In genomic region chr6:143279385-143279784, GRCh38 we compare ENCODE assay signal across 8 cellular contexts.
DNase-seq lines count a peak whose midpoint lies in the region; ATAC-seq, FAIRE-seq and TF ChIP-seq lines count a peak whose summit lies in the region.

No MANE protein-coding gene starts in this region.

- no peak for ATAC-seq in activated CD4-positive, alpha-beta T cell treated with anti-CD3 and anti-CD28 coated beads for 36 hours
- ATAC-seq in CD8-positive, alpha-beta T cell: no peak

- TF ChIP-seq CTCF in fibroblast of lung (conservative IDR thresholded peaks at IDR 0.05 in 1 of 2, IDR thresholded peaks at IDR 0.05 in 1 of 2; ENCODE audit: low read depth in 1 of 2, low read length in 2 of 2) (peak in 1 of 2 donors; percentile 16), RWPE1 (conservative IDR thresholded peaks at IDR 0.05; ENCODE audit: low read depth) (no peak)
- TF ChIP-seq CTCF in CD8-positive, alpha-beta T cell (IDR thresholded peaks at IDR 0.05): no peak

- no peak overlapping the region for H3K4me2 ChIP-seq in fibroblast of lung (ENCODE audit: extremely low read depth, insufficient read depth, low read length)

- H3K79me2 ChIP-seq in fibroblast of lung (ENCODE audit: control insufficient read depth, insufficient read depth, low read length): no peaks in the 10 kb centered on the region

- H3K4me3 Mint-ChIP-seq in activated CD4-positive, alpha-beta T cell treated with anti-CD3 and anti-CD28 coated beads for 36 hours: no peak overlapping the region
- no peak overlapping the region for H3K4me3 Mint-ChIP-seq in CD8-positive, alpha-beta T cell

- no peaks in the 10 kb centered on the region for H3K36me3 Mint-ChIP-seq in activated CD4-positive, alpha-beta T cell treated with anti-CD3 and anti-CD28 coated beads for 36 hours (ENCODE audit: low read depth)
- no peaks in the 10 kb centered on the region for H3K36me3 Mint-ChIP-seq in CD8-positive, alpha-beta T cell

- H3K27ac ChIP-seq in fibroblast of lung (ENCODE audit: insufficient read depth, low read length) (no peak overlapping the region), small intestine (ENCODE audit: low read depth in 1 of 2, low read length in 1 of 2) (no peak overlapping the region), RWPE1 (no peak overlapping the region)
- no peak overlapping the region for H3K27ac ChIP-seq in CD8-positive, alpha-beta T cell (ENCODE audit: low read depth, low read length)

- H3K4me1 ChIP-seq in fibroblast of lung (ENCODE audit: control insufficient read depth, extremely low read depth, insufficient read depth, low read length): no peaks in the 10 kb centered on the region
- no peaks in the 10 kb centered on the region for H3K4me1 ChIP-seq in small intestine (ENCODE audit: control insufficient read depth in 2 of 2, insufficient read depth in 1 of 2, low read depth in 1 of 2, low read length in 1 of 2)
- no peaks in the 10 kb centered on the region for H3K4me1 ChIP-seq in CD8-positive, alpha-beta T cell (ENCODE audit: insufficient read depth, low read length)

- no peak overlapping the region for H3K27ac Mint-ChIP-seq in activated CD4-positive, alpha-beta T cell treated with anti-CD3 and anti-CD28 coated beads for 36 hours
- no peak overlapping the region for H3K27ac Mint-ChIP-seq in CD8-positive, alpha-beta T cell

- peaks cover 3% of the 10 kb centered on the region for H3K4me1 Mint-ChIP-seq in activated CD4-positive, alpha-beta T cell treated with anti-CD3 and anti-CD28 coated beads for 36 hours
- H3K4me1 Mint-ChIP-seq in CD8-positive, alpha-beta T cell (ENCODE audit: low read depth): no peaks in the 10 kb centered on the region

- CTCF ChIA-PET in activated CD4-positive, alpha-beta T cell treated with anti-CD3 and anti-CD28 coated beads for 36 hours (lab: Charles Lee): interaction anchor here (0.5 to 1.3 kb wide), 6 partner anchors 14 to 805 kb away, joined by 3 to 8 read pairs (median 4); no protein-coding TSS in a partner anchor
- CTCF ChIA-PET in CD8-positive, alpha-beta T cell (lab: Charles Lee): interaction anchor here (0.6 to 1.1 kb wide), 2 partner anchors 585 to 587 kb away, joined by 3 to 6 read pairs; partner anchors contain the start of gene ZC2HC1B
- CTCF ChIA-PET in RWPE1 (lab: Yijun Ruan, JAX): interaction anchor here (0.6 to 1.4 kb wide), 2 partner anchors 111 to 148 kb away, joined by 3 to 5 read pairs; no protein-coding TSS in a partner anchor

- POLR2A ChIA-PET in activated CD4-positive, alpha-beta T cell treated with anti-CD3 and anti-CD28 coated beads for 36 hours (lab: Charles Lee): no interaction called here
- POLR2A ChIA-PET in CD8-positive, alpha-beta T cell (lab: Charles Lee): no interaction called here
- POLR2A ChIA-PET in RWPE1 (lab: Yijun Ruan, JAX; ENCODE audit: low non-redundant PET): no interaction called here

- no peak overlapping the region for H3K9ac ChIP-seq in fibroblast of lung (ENCODE audit: insufficient read depth, low read length)

- H3K9me3 Mint-ChIP-seq in activated CD4-positive, alpha-beta T cell treated with anti-CD3 and anti-CD28 coated beads for 36 hours (ENCODE audit: low read depth): no peaks in the 10 kb centered on the region
- H3K9me3 Mint-ChIP-seq in CD8-positive, alpha-beta T cell: no peaks in the 10 kb centered on the region

- DNase-seq in activated CD4-positive, alpha-beta T cell treated with anti-CD3 and anti-CD28 coated beads for 36 hours: peak; percentile 17
- no peak for DNase-seq in activated CD4-positive, alpha-beta T cell treated with anti-CD3 and anti-CD28 coated beads, Interleukin-2, amount 50 U/mL, for 48 hours
- DNase-seq in NCI-H526 (lab: John Stamatoyannopoulos, UW) (peak; percentile 17 to 55), fibroblast of lung (ENCODE audit: low read depth in 2 of 2) (peak; percentile 15 to 26), small intestine (peak; percentile 58), SHP77 treated with DMSO at 0.1 percent for 48 hours (lab: John Stamatoyannopoulos, UW) (no peak), RWPE1 (ENCODE audit: low spot score) (no peak)
- no peak for DNase-seq in CD8-positive, alpha-beta T cell

- no peaks in the 10 kb centered on the region for H3K27me3 Mint-ChIP-seq in activated CD4-positive, alpha-beta T cell treated with anti-CD3 and anti-CD28 coated beads for 36 hours
- H3K27me3 Mint-ChIP-seq in CD8-positive, alpha-beta T cell (ENCODE audit: low read depth): no peaks in the 10 kb centered on the region

- no peaks in the 10 kb centered on the region for H4K20me1 ChIP-seq in fibroblast of lung (ENCODE audit: control insufficient read depth, extremely low read depth, insufficient read depth, low read length)

- H3K9me3 ChIP-seq in fibroblast of lung (ENCODE audit: control insufficient read depth, insufficient read depth, low read depth, low read length) (no peaks in the 10 kb centered on the region), small intestine (ENCODE audit: control insufficient read depth, low read depth) (no peaks in the 10 kb centered on the region)
- H3K9me3 ChIP-seq in CD8-positive, alpha-beta T cell (ENCODE audit: low read length): no peaks in the 10 kb centered on the region

- no peak overlapping the region for H2AFZ ChIP-seq in fibroblast of lung (ENCODE audit: low read length)

- intact Hi-C loops in activated CD4-positive, alpha-beta T cell treated with anti-CD3 and anti-CD28 coated beads for 36 hours (cut with DNase I, micrococcal nuclease): loop anchor here (2.0 kb wide), 1 partner anchor 587 kb away; no protein-coding TSS in a partner anchor
- intact Hi-C loops in CD8-positive, alpha-beta T cell (cut with DNase I, micrococcal nuclease): loop anchor here (2.0 to 5.0 kb wide), 2 partner anchors 587 kb away; no protein-coding TSS in a partner anchor

- H3K36me3 ChIP-seq in fibroblast of lung (ENCODE audit: control insufficient read depth, insufficient read depth, low read length) (no peaks in the 10 kb centered on the region), small intestine (ENCODE audit: control insufficient read depth in 2 of 2, insufficient read depth in 2 of 2, low read length in 2 of 2) (no peaks in the 10 kb centered on the region)
- no peaks in the 10 kb centered on the region for H3K36me3 ChIP-seq in CD8-positive, alpha-beta T cell (ENCODE audit: insufficient read depth, low read length)

- H3K4me3 ChIP-seq in fibroblast of lung (replicated peaks in 1 of 4; ENCODE audit: control extremely low read depth in 1 of 4, insufficient read depth in 1 of 4, low read depth in 3 of 4, low read length in 4 of 4): no peak overlapping the region
- H3K4me3 ChIP-seq in small intestine (ENCODE audit: low read depth in 1 of 2, low read length in 2 of 2): no peak overlapping the region
- H3K4me3 ChIP-seq in CD8-positive, alpha-beta T cell (ENCODE audit: low read depth, low read length): no peak overlapping the region

- H3K27me3 ChIP-seq in fibroblast of lung (ENCODE audit: control insufficient read depth, insufficient read depth, low read length) (no peaks in the 10 kb centered on the region), small intestine (ENCODE audit: control insufficient read depth in 2 of 2, insufficient read depth in 2 of 2, low read length in 2 of 2) (no peaks in the 10 kb centered on the region)
- H3K27me3 ChIP-seq in CD8-positive, alpha-beta T cell (ENCODE audit: insufficient read depth, low read length): no peaks in the 10 kb centered on the region

- WGBS in small intestine, 3 donors: 40 to 73% (median 49%) methylated on average over 6 of the region's 6 CpGs

- FAIRE-seq in small intestine (lab: Jason Lieb, UNC): no peak

Comparison
In these comparisons a context has a peak if more than half of its experiments do, and no peak if none do; other contexts are left out.
1. DNase-seq: peak in activated CD4-positive, alpha-beta T cell treated with anti-CD3 and anti-CD28 coated beads for 36 hours (single experiment), NCI-H526 (2 of 2), fibroblast of lung (2 of 2) and small intestine (single experiment); none in activated CD4-positive, alpha-beta T cell treated with anti-CD3 and anti-CD28 coated beads, Interleukin-2, amount 50 U/mL, for 48 hours (0 of 2), SHP77 treated with DMSO at 0.1 percent for 48 hours (single experiment), CD8-positive, alpha-beta T cell (0 of 7) and RWPE1 (single experiment).